In the genomic region with DNA sequence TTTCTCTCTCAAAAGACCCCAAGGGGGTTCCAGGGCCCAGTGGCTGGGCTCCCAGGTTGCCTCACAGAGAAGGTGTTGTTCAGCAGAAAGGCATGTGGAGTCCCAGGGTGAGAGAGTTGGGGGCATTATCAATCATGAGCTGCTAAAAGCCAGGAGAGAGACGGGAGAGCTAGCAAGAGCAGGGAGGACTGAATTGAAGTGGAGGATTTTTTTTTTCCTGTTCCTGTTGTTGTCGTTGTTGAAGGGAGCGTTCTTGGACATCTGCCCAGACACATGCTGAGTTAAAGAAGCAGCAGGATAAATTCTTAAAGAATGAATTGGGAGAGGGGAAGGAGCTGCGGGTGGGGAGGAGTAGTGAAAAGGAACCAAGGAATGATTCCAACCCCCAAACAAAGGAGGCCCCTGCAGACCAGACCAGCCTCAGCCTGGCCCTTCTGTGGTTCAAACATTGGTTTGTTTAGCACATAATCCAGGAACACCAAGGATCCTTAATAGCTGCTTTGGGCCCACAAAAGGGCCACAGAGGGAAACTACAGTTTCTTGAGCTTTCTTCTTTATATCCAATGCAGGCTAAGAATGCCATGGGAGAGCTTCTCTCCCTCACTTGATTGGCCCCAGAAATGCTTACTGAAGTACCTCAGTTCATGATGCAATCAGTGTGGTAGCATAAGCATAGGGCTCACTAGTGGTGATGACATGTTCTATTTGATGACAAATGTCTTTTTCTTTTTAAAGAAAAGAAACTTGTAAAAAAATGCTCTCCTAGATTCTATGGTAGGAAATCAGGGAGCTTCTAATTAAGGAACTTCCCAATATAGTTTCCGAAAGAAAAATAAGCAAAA, we compare ENCODE assay signal across 8 cellular contexts.
DNase-seq lines count a peak whose midpoint lies in the region; ATAC-seq and TF ChIP-seq lines count a peak whose summit lies in the region.

No MANE protein-coding gene starts in this region.

- no peak overlapping the region for H3K9ac ChIP-seq in mammary epithelial cell (ENCODE audit: insufficient read depth, low read length)

- DNase-seq in AG09319 (ENCODE audit: extremely low read depth, low read depth) (peak; percentile 79), NCI-H2029 (lab: John Stamatoyannopoulos, UW) (peak; percentile 79), mammary epithelial cell (peak; percentile 72), left kidney (ENCODE audit: low read depth, low spot score) (peak; percentile 81), testis (peak; percentile 93)
- no peak for DNase-seq in stimulated activated naive CD4-positive, alpha-beta T cell treated with Interleukin-2 at 50 U/mL for 16 hours (lab: John Stamatoyannopoulos, UW)

- peaks cover 22% of the 10 kb centered on the region for H3K4me1 ChIP-seq in mammary epithelial cell (ENCODE audit: insufficient read depth, low read length)
- H3K4me1 ChIP-seq in testis: peaks cover 12% of the 10 kb centered on the region

- H3K4me2 ChIP-seq in mammary epithelial cell (ENCODE audit: insufficient read depth, low read depth, low read length): peak overlapping the region; percentile 50

- CTCF ChIA-PET in mammary epithelial cell (lab: Charles Lee; ENCODE audit: low non-redundant PET): no interaction called here

- no peak for ATAC-seq in GM21367 (IDR thresholded peaks at IDR 0.05; ENCODE audit: unreplicated experiment)
- no peak for ATAC-seq in activated T-helper 17 cell treated with anti-CD3 and anti-CD28 coated beads, Interleukin-2, amount 50 U/mL, for 72 hours (replicated peaks)

- peaks cover 11% of the 10 kb centered on the region for H3K27me3 Mint-ChIP-seq in activated T-helper 17 cell treated with anti-CD3 and anti-CD28 coated beads, Interleukin-2, amount 50 U/mL, for 72 hours

- dilution Hi-C loops in mammary epithelial cell (cut with HindIII; ENCODE audit: low sequenced_read_pairs): no loop called here

- in situ Hi-C loops in mammary epithelial cell (cut with MboI; ENCODE audit: low sequenced_read_pairs in 2 of 2): no loop called here

- intact Hi-C loops in mammary epithelial cell (cut with micrococcal nuclease) (no loop called here), testis (cut with DNase I; ENCODE audit: low total_unique reads) (no loop called here)

- H3K36me3 Mint-ChIP-seq in activated T-helper 17 cell treated with anti-CD3 and anti-CD28 coated beads, Interleukin-2, amount 50 U/mL, for 72 hours (ENCODE audit: low read depth): no peaks in the 10 kb centered on the region

- WGBS in mammary epithelial cell (ENCODE audit: low coverage, missing lambda C conversion rate): 18% methylated on average over 5 of the region's 5 CpGs
- WGBS in testis, 2 donors: 29 to 41% methylated on average over 5 of the region's 5 CpGs

- H3K4me3 ChIP-seq in mammary epithelial cell (replicated peaks in 1 of 3; ENCODE audit: insufficient read depth in 1 of 3, low read depth in 2 of 3, low read length in 3 of 3) (no peak overlapping the region), testis (no peak overlapping the region)

- H3K27ac ChIP-seq in mammary epithelial cell (ENCODE audit: insufficient read depth, low read depth, low read length) (peak overlapping the region; percentile 52), testis (peak overlapping the region; percentile 16 to 42)

- TF ChIP-seq POLR2A in testis (IDR thresholded peaks at IDR 0.05): no peak

- H3K9me3 Mint-ChIP-seq in activated T-helper 17 cell treated with anti-CD3 and anti-CD28 coated beads, Interleukin-2, amount 50 U/mL, for 72 hours: no peaks in the 10 kb centered on the region

- no peaks in the 10 kb centered on the region for H3K4me1 Mint-ChIP-seq in activated T-helper 17 cell treated with anti-CD3 and anti-CD28 coated beads, Interleukin-2, amount 50 U/mL, for 72 hours

- H3K27me3 ChIP-seq in mammary epithelial cell (ENCODE audit: insufficient read depth, low read length) (no peaks in the 10 kb centered on the region), testis (no peaks in the 10 kb centered on the region)

- no peak overlapping the region for H3K27ac Mint-ChIP-seq in activated T-helper 17 cell treated with anti-CD3 and anti-CD28 coated beads, Interleukin-2, amount 50 U/mL, for 72 hours

- no peaks in the 10 kb centered on the region for H4K20me1 ChIP-seq in mammary epithelial cell (ENCODE audit: insufficient read depth, low read length)

- BruUV-seq in mammary epithelial cell (replicated peaks; lab: Mats Ljungman, UMichigan): no TSS peak

- H3K36me3 ChIP-seq in mammary epithelial cell (ENCODE audit: insufficient read depth, low read length): no peaks in the 10 kb centered on the region
- no peaks in the 10 kb centered on the region for H3K36me3 ChIP-seq in testis (ENCODE audit: low read depth, missing control alignments)

- TF ChIP-seq CTCF in AG09319 (IDR thresholded peaks at IDR 0.05; ENCODE audit: low read depth, low read length) (no peak), mammary epithelial cell (conservative IDR thresholded peaks at IDR 0.05 in 1 of 2, IDR thresholded peaks at IDR 0.05 in 1 of 2; ENCODE audit: extremely low read depth in 1 of 2, insufficient read depth in 1 of 2, low read depth in 1 of 2, low read length in 2 of 2) (no peak), testis (IDR thresholded peaks at IDR 0.05) (no peak)

- H3K79me2 ChIP-seq in mammary epithelial cell (ENCODE audit: insufficient read depth, low read length): peaks cover 12% of the 10 kb centered on the region

- no peak overlapping the region for H3K4me3 Mint-ChIP-seq in activated T-helper 17 cell treated with anti-CD3 and anti-CD28 coated beads, Interleukin-2, amount 50 U/mL, for 72 hours

- H2AFZ ChIP-seq in mammary epithelial cell (ENCODE audit: low read depth, low read length): peak overlapping the region; percentile 80

- H3K9me3 ChIP-seq in mammary epithelial cell (replicated peaks; ENCODE audit: insufficient read depth, low read length): no peaks in the 10 kb centered on the region
- H3K9me3 ChIP-seq in testis: no peaks in the 10 kb centered on the region
